ENCODE assay signal across 9 cellular contexts in the genomic region with DNA sequence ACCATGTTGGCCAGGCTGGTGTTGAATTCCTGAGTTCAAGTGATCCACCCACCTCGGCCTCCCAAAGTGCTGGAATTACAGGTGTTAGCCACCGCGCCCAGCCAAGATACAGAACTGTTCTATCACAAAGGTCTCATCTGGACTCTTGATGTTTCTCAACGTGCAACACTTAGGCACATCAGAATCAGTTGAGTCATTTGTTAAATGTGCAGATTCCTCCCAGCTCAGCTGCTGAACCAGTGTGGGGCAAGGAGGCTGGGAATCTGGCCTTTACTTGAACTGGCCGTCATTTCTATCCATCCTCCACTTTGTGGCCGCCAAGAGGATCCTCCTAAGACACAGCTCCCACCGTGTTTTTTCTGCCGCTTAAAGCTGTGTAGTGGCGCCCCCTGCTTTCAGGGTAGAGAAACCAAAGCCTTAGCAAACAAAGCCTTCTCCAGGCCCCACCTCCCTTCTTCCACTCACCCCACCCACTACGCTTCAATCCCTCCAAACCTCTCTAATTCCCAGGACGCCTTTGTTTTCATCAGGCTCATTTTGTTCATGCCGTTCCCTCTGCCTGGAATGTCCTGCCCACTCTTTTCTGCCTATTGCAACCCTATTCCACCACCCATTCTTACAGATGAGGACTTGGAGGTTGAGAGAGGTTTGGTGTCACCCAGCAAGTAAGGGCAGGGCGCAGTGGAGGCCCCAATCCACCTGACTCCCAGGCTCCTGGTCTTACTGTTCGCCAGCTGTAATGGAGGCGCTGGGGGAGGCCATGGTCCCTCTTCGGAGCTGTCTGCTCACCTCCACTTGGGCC. TPM values are rescaled to one million over a fixed set of nuclear protein-coding genes. Genes with fewer than 3 reads are reported as not detected.
A peak's percentile ranks its signal among the peaks of the same experiment; 100 is the strongest.
DNase-seq lines count a peak whose midpoint lies in the region; ATAC-seq and TF ChIP-seq lines count a peak whose summit lies in the region.
"Had no signal": no experiment of that assay in that cellular context is flagged by ENCODE, and none has a peak within 500 bp of the region (broad histone marks: within the 10 kb centered on the region; RNA-seq: fewer than 3 reads in every experiment).

No MANE protein-coding gene starts in this region.

- H3K36me3 ChIP-seq in DND-41 (ENCODE audit: insufficient read depth, low read length) (no peaks in the 10 kb centered on the region), Karpas-422 (ENCODE audit: insufficient read depth, low read length) (no peaks in the 10 kb centered on the region), iPS-20b (ENCODE audit: insufficient read depth, low read depth, low read length) (no peaks in the 10 kb centered on the region)

- H3K36me3 Mint-ChIP-seq in activated naive CD4-positive, alpha-beta T cell treated with anti-CD3 and anti-CD28 coated beads, Interleukin-2, amount 50 U/mL, for 72 hours = no peaks in the 10 kb centered on the region
- H3K36me3 Mint-ChIP-seq: naive B cell had no signal

- H3K4me3 ChIP-seq in DND-41 (ENCODE audit: low read depth in 1 of 2, low read length in 2 of 2) (no peak overlapping the region), Karpas-422 (ENCODE audit: low read length) (no peak overlapping the region), iPS-20b (ENCODE audit: low read length) (peak overlapping the region; percentile 63)

- H3K4me2 ChIP-seq in DND-41 (ENCODE audit: insufficient read depth, low read length) = no peak overlapping the region
- no peak overlapping the region for H3K4me2 ChIP-seq in Karpas-422 (ENCODE audit: low read depth, low read length, poor library complexity, severe bottlenecking)

- H3K79me2 ChIP-seq in DND-41 (ENCODE audit: insufficient read depth, low read length) (no peaks in the 10 kb centered on the region), Karpas-422 (ENCODE audit: low read length) (no peaks in the 10 kb centered on the region)

- H3K9me3 ChIP-seq in DND-41 (ENCODE audit: insufficient read depth, low read length, severe bottlenecking) (no peaks in the 10 kb centered on the region), Karpas-422 (ENCODE audit: low read length) (no peaks in the 10 kb centered on the region), iPS-20b (ENCODE audit: insufficient read depth, low read depth, low read length) (no peaks in the 10 kb centered on the region)

- peaks cover 1% of the 10 kb centered on the region for H3K27me3 ChIP-seq in DND-41 (ENCODE audit: insufficient read depth, low read length, poor library complexity)
- H3K27me3 ChIP-seq in Karpas-422 (ENCODE audit: low read length) = no peaks in the 10 kb centered on the region
- peaks cover 40% of the 10 kb centered on the region for H3K27me3 ChIP-seq in iPS-20b (ENCODE audit: insufficient read depth, low read length)

- peak; percentile 60 for ATAC-seq in DND-41 (ENCODE audit: insufficient read depth, low read depth)
- peak; percentile 34 to 71 for ATAC-seq in activated naive CD4-positive, alpha-beta T cell treated with anti-CD3 and anti-CD28 coated beads, Interleukin-2, amount 50 U/mL, for 72 hours

- H4K20me1 ChIP-seq in DND-41 (ENCODE audit: insufficient read depth, low read length) (no peaks in the 10 kb centered on the region; the same call in 1 of the 2 replicates), Karpas-422 (ENCODE audit: insufficient read depth, low read depth, low read length) (no peaks in the 10 kb centered on the region)

- H3K4me1 ChIP-seq in DND-41 (ENCODE audit: insufficient read depth, low read length) (no peaks in the 10 kb centered on the region), Karpas-422 (ENCODE audit: low read length) (peaks cover 6% of the 10 kb centered on the region; the same call in 1 of the 2 replicates), iPS-20b (ENCODE audit: insufficient read depth, low read length) (peaks cover 3% of the 10 kb centered on the region; the same call in 1 of the 2 replicates)

- no peaks in the 10 kb centered on the region for H3K9me2 ChIP-seq in Karpas-422 (replicated peaks; ENCODE audit: insufficient read depth, low read length)

- no peak overlapping the region for H3K9ac ChIP-seq in DND-41 (ENCODE audit: low read depth, low read length)
- H3K9ac ChIP-seq in Karpas-422 (ENCODE audit: low read length) = no peak overlapping the region
- peak overlapping the region; percentile 69 for H3K9ac ChIP-seq in iPS-20b (ENCODE audit: low read depth, low read length)

- H3K9me3 Mint-ChIP-seq in activated naive CD4-positive, alpha-beta T cell treated with anti-CD3 and anti-CD28 coated beads, Interleukin-2, amount 50 U/mL, for 72 hours = no peaks in the 10 kb centered on the region

- DNase-seq in DND-41 (peak; percentile 41), Karpas-422 (peak; percentile 83), amygdala (lab: John Stamatoyannopoulos, UW) (no peak), GF-D8 (lab: John Stamatoyannopoulos, UW) (no peak), activated gamma-delta T cell (lab: John Stamatoyannopoulos, UW) (no peak), NK-92 (lab: John Stamatoyannopoulos, UW; ENCODE audit: unreplicated experiment) (no peak)
- peak in 1 of 2 donors; percentile 64 for DNase-seq in activated naive CD4-positive, alpha-beta T cell treated with anti-CD3 and anti-CD28 coated beads, Interleukin-2, amount 50 U/mL, for 72 hours (ENCODE audit: low spot score in 2 of 2)
- DNase-seq: naive B cell had no signal

- no peak overlapping the region for H3K27ac Mint-ChIP-seq in activated naive CD4-positive, alpha-beta T cell treated with anti-CD3 and anti-CD28 coated beads, Interleukin-2, amount 50 U/mL, for 72 hours
- H3K27ac Mint-ChIP-seq: naive B cell had no signal

- H2AFZ ChIP-seq in DND-41 (ENCODE audit: low read depth, low read length) = no peak overlapping the region
- no peak overlapping the region for H2AFZ ChIP-seq in Karpas-422 (ENCODE audit: low read length)

- peak; percentile 61 for TF ChIP-seq CTCF in DND-41 (IDR thresholded peaks at IDR 0.05; ENCODE audit: borderline replicate concordance, extremely low read depth, low read length, poor library complexity, severe bottlenecking)

- H3K27ac ChIP-seq in DND-41 (ENCODE audit: low read length) = no peak overlapping the region
- no peak overlapping the region for H3K27ac ChIP-seq in Karpas-422 (ENCODE audit: low read length)
- peak overlapping the region; percentile 13 for H3K27ac ChIP-seq in iPS-20b (ENCODE audit: low read length)

RNA-seq across cellular contexts. Expression of gene SPEG, which starts 0.8 kb away (rescaled TPM):
- not detected in 2 replicates for total RNA-seq in Karpas-422 (2014; rRNA removed; shearing (Covaris generic); ENCODE audit: low replicate concordance)
- total RNA-seq in activated naive CD4-positive, alpha-beta T cell treated with anti-CD3 and anti-CD28 coated beads, Interleukin-2, amount 50 U/mL, for 72 hours = 1 to 10 TPM; 2.2 to 2.8 TPM

RNA-seq across cellular contexts. Expression of gene DES, which starts 15.7 kb away (rescaled TPM):
- total RNA-seq in Karpas-422 (2014; rRNA removed; shearing (Covaris generic); ENCODE audit: low replicate concordance) = not detected in 2 replicates
- not detected for total RNA-seq in activated naive CD4-positive, alpha-beta T cell treated with anti-CD3 and anti-CD28 coated beads, Interleukin-2, amount 50 U/mL, for 72 hours

RNA-seq across cellular contexts. Expression of gene DNPEP, which starts 46.2 kb away (rescaled TPM):
- 74.6 and 77.9 TPM in 2 replicates for total RNA-seq in Karpas-422 (2014; rRNA removed; shearing (Covaris generic); ENCODE audit: low replicate concordance)
- 10 to 100 TPM; 61.1 to 96.0 TPM for total RNA-seq in activated naive CD4-positive, alpha-beta T cell treated with anti-CD3 and anti-CD28 coated beads, Interleukin-2, amount 50 U/mL, for 72 hours

Comparison
In these comparisons a context has a peak if more than half of its experiments do, and no peak if none do; other contexts are left out.
1. DNase-seq: peak in DND-41 (single experiment) and Karpas-422 (single experiment); none in amygdala (0 of 56), GF-D8 (single experiment), activated gamma-delta T cell (single experiment) and NK-92 (single experiment).